In genomic region chr12:102294568-102294967, GRCh38 we compare ENCODE assay signal across 8 cellular contexts.
"Had no signal": no experiment of that assay in that cellular context is flagged by ENCODE, and none has a peak within 500 bp of the region (broad histone marks: within the 10 kb centered on the region; RNA-seq: fewer than 3 reads in every experiment).

No MANE protein-coding gene starts in this region.

- DNase-seq: GDM1, GF-D8 had no signal

- H3K4me3 ChIP-seq: GM12878 had no signal

- ATAC-seq: GM12878 had no signal

- FAIRE-seq: G401.6, GM12878, GM12891, GM12892, GM18507, GM19239 had no signal
